Comparison of ENCODE assay signal across 7 cellular contexts in the genomic region with DNA sequence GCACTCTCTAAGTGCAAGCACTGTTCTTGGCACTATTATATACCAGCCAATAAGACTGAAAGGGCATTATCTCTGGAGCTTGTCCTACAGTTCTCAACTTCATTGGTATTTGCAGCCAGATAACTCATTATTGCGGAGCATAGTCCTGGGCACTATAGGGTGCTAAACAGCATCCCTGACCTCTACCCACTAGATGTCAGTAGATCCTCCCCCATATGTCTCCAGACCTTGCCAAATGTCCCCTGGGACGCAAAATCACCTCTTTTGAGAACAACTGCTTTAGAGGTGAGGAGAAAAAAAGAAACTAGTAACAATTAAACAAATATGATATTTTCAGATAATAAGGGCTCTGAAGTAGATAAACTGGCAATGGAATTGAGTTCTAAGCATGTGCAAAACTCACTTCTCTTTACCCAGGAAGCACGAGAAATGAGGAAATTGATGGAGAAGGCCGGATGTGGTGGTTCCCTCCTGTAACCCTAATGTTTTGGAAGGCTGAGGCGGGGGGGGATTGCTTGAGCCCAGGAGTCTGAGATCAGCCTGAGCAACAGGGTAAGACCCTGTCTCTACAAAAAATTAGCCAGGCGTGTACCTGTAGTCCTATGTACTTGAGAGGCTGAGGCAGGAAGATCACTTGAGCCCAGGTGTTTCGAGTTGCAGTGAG.
A peak's percentile ranks its signal among the peaks of the same experiment; 100 is the strongest.
DNase-seq lines count a peak whose midpoint lies in the region; ATAC-seq and TF ChIP-seq lines count a peak whose summit lies in the region.

No MANE protein-coding gene starts in this region.

- no peaks in the 10 kb centered on the region for H3K9me3 Mint-ChIP-seq in MCF 10A (ENCODE audit: unreplicated experiment)

- H3K4me3 ChIP-seq in GM12875 (ENCODE audit: low read depth, low read length) (no peak overlapping the region), Karpas-422 (ENCODE audit: low read length) (no peak overlapping the region), osteoblast (ENCODE audit: insufficient read depth, low read length) (no peak overlapping the region)

- H3K27ac ChIP-seq in Karpas-422 (ENCODE audit: low read length) (no peak overlapping the region), osteoblast (ENCODE audit: low read depth, low read length) (no peak overlapping the region)

- no peak overlapping the region for H3K4me2 ChIP-seq in Karpas-422 (ENCODE audit: low read depth, low read length, poor library complexity, severe bottlenecking)
- no peak overlapping the region for H3K4me2 ChIP-seq in osteoblast (ENCODE audit: insufficient read depth, low read length)

- no peak overlapping the region for H3K4me3 Mint-ChIP-seq in MCF 10A (ENCODE audit: unreplicated experiment)

- H3K27me3 ChIP-seq in Karpas-422 (ENCODE audit: low read length) (no peaks in the 10 kb centered on the region), osteoblast (ENCODE audit: insufficient read depth, low read length) (no peaks in the 10 kb centered on the region)

- ATAC-seq in GM21529 (IDR thresholded peaks at IDR 0.05; ENCODE audit: unreplicated experiment): peak; percentile 45

- POLR2A ChIA-PET in MCF 10A (lab: Yijun Ruan, JAX): interaction anchor here (1.7 kb wide), 1 partner anchor 8 kb away, joined by 4 read pairs; no protein-coding TSS in a partner anchor

- peak; percentile 63 for TF ChIP-seq CTCF in GM12875 (IDR thresholded peaks at IDR 0.05; ENCODE audit: borderline replicate concordance, insufficient read depth, low read depth, low read length)
- peak; percentile 53 for TF ChIP-seq CTCF in MCF 10A (IDR thresholded peaks at IDR 0.05; ENCODE audit: unreplicated experiment)
- peak; percentile 41 for TF ChIP-seq CTCF in osteoblast (IDR thresholded peaks at IDR 0.05; ENCODE audit: extremely low read depth, low read depth, low read length)

- H3K4me1 Mint-ChIP-seq in MCF 10A (ENCODE audit: insufficient read depth, unreplicated experiment): peaks cover 11% of the 10 kb centered on the region

- no peaks in the 10 kb centered on the region for H3K79me2 ChIP-seq in Karpas-422 (ENCODE audit: low read length)
- no peaks in the 10 kb centered on the region for H3K79me2 ChIP-seq in osteoblast (ENCODE audit: insufficient read depth, low read length)

- no peaks in the 10 kb centered on the region for H3K9me3 ChIP-seq in Karpas-422 (ENCODE audit: low read length)
- H3K9me3 ChIP-seq in osteoblast (ENCODE audit: low read depth, low read length): no peaks in the 10 kb centered on the region

- H3K36me3 Mint-ChIP-seq in MCF 10A (ENCODE audit: insufficient read depth, unreplicated experiment): peaks cover 10% of the 10 kb centered on the region

- H3K36me3 ChIP-seq in Karpas-422 (ENCODE audit: insufficient read depth, low read length) (no peaks in the 10 kb centered on the region), osteoblast (ENCODE audit: insufficient read depth, low read length) (no peaks in the 10 kb centered on the region)

- no TSS peak for BruUV-seq in MCF 10A (replicated peaks; lab: Mats Ljungman, UMichigan)

- DNase-seq in Karpas-422: peak; percentile 66
- DNase-seq in MCF 10A (ENCODE audit: unreplicated experiment): peak; percentile 51
- DNase-seq in osteoblast (ENCODE audit: insufficient read length, low spot score, missing footprints): no peak
- no peak for DNase-seq in posterior cingulate gyrus
- no peak for DNase-seq in cerebellum (ENCODE audit: low spot score)

- H3K27me3 Mint-ChIP-seq in MCF 10A (ENCODE audit: insufficient read depth, unreplicated experiment): no peaks in the 10 kb centered on the region

- H3K4me1 ChIP-seq in Karpas-422 (ENCODE audit: low read length) (no peaks in the 10 kb centered on the region), osteoblast (ENCODE audit: insufficient read depth, low read length) (peaks cover 20% of the 10 kb centered on the region)

- H2AFZ ChIP-seq in Karpas-422 (ENCODE audit: low read length) (no peak overlapping the region), osteoblast (ENCODE audit: low read length) (no peak overlapping the region)

- H4K20me1 ChIP-seq in Karpas-422 (ENCODE audit: insufficient read depth, low read depth, low read length): no peaks in the 10 kb centered on the region
- no peaks in the 10 kb centered on the region for H4K20me1 ChIP-seq in osteoblast (ENCODE audit: insufficient read depth, low read length)

- no peak overlapping the region for H3K27ac Mint-ChIP-seq in MCF 10A (ENCODE audit: low read depth, unreplicated experiment)

- CTCF ChIA-PET in MCF 10A (lab: Yijun Ruan, JAX): interaction anchor here (0.6 to 4.5 kb wide), 22 partner anchors 12 to 600 kb away, joined by 3 to 48 read pairs (median 6); a partner anchor contains a TSS

- intact Hi-C loops in MCF 10A (cut with micrococcal nuclease): loop anchor here (1.0 kb wide), 3 partner anchors 86 to 347 kb away; no protein-coding TSS in a partner anchor
- intact Hi-C loops in posterior cingulate gyrus (cut with DNase I): loop anchor here (5.0 to 10.0 kb wide), 2 partner anchors 63 to 220 kb away; a partner anchor contains a TSS

- no peaks in the 10 kb centered on the region for H3K9me2 ChIP-seq in Karpas-422 (replicated peaks; ENCODE audit: insufficient read depth, low read length)

- H3K9ac ChIP-seq in Karpas-422 (ENCODE audit: low read length): no peak overlapping the region

Comparison
In these comparisons a context has a peak if more than half of its experiments do, and no peak if none do; other contexts are left out.
1. DNase-seq: peak in Karpas-422 (single experiment) and MCF 10A (single experiment); none in osteoblast (single experiment), posterior cingulate gyrus (0 of 10) and cerebellum (single experiment).
2. Peak in every context shown above with its lines, with median percentiles within 50 percentile points of each other: CTCF ChIP-seq.